ENCODE assay signal across 1 cellular context in the genomic region with DNA sequence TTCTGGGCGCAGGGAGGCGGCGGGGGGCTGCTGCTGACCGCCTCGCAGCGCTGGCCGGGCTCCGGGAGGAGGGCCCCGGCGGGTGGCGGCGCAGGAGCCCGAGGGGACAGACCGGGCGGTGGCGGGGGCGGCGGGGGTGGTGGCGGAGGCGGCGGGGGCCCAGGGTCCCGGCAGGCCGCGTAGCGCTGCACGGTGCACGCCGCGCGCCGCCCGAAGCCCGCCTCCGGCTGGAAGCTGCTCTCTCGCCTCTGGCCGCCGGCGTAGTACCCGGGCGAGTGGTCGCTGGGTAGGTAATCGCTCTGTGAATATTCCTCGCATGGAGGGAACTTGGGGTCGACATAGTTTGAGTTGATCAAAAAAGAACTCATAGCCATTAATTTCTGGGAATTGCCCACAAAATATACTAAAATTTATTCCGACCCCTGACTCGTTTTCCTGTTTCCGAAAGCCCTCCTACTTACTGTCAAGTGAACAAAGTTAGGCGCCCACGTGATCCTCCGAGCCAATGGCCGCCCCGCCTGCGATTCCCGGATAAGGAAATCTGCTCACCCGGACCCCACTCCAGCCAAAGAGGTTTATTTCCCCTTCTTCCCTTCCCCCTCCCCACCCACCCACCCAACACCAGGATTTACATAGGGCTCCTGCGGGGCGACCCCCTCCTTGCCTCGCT.
TF ChIP-seq lines count a peak whose summit lies in the region.

A gene (minus strand): TSS at position 405 of the 670 bp plus-strand sequence. CDS start 31 bp downstream, at position 374.

TF ChIP-seq in K562, 482 proteins besides CTCF, POLR2A, EP300 and RAD21 (continued from another document and continues in another):
- TF ChIP-seq, protein P1, sequence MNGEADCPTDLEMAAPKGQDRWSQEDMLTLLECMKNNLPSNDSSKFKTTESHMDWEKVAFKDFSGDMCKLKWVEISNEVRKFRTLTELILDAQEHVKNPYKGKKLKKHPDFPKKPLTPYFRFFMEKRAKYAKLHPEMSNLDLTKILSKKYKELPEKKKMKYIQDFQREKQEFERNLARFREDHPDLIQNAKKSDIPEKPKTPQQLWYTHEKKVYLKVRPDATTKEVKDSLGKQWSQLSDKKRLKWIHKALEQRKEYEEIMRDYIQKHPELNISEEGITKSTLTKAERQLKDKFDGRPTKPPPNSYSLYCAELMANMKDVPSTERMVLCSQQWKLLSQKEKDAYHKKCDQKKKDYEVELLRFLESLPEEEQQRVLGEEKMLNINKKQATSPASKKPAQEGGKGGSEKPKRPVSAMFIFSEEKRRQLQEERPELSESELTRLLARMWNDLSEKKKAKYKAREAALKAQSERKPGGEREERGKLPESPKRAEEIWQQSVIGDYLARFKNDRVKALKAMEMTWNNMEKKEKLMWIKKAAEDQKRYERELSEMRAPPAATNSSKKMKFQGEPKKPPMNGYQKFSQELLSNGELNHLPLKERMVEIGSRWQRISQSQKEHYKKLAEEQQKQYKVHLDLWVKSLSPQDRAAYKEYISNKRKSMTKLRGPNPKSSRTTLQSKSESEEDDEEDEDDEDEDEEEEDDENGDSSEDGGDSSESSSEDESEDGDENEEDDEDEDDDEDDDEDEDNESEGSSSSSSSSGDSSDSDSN (IDR thresholded peaks at IDR 0.05; ENCODE audit: borderline replicate concordance in 1 of 2, low read depth in 2 of 2, low read length in 2 of 2), result peak; percentile 54 to 80; a peak in 2 of 4 replicates
- TF ChIP-seq CBX8 (IDR thresholded peaks at IDR 0.05; ENCODE audit: borderline replicate concordance, extremely low read depth, low read depth, low read length, poor library complexity, severe bottlenecking), result no peak
- no peak for TF ChIP-seq NR2C2 (CRISPR knock-in tag; IDR thresholded peaks at IDR 0.05)
- TF ChIP-seq NR2C2 (tag; IDR thresholded peaks at IDR 0.05), result no peak
- no peak for TF ChIP-seq ZFP1 (CRISPR knock-in tag; IDR thresholded peaks at IDR 0.05)
- TF ChIP-seq RBM25 (IDR thresholded peaks at IDR 0.05; ENCODE audit: low read depth, low read length, severe bottlenecking), result peak; percentile 37
- TF ChIP-seq RFX1 (IDR thresholded peaks at IDR 0.05), result no peak
- no peak for TF ChIP-seq BCOR (IDR thresholded peaks at IDR 0.05)
- no peak for TF ChIP-seq CHD4 (IDR thresholded peaks at IDR 0.05; ENCODE audit: insufficient read depth, insufficient replicate concordance, low read depth, low read length, poor library complexity, severe bottlenecking)
- TF ChIP-seq MBD2 (IDR thresholded peaks at IDR 0.05; ENCODE audit: borderline replicate concordance, low read depth), result no peak
- peak; percentile 58; the same call in 1 of the 2 replicates for TF ChIP-seq ERF (CRISPR knock-in tag; IDR thresholded peaks at IDR 0.05)
- no peak for TF ChIP-seq MTA2 (IDR thresholded peaks at IDR 0.05; ENCODE audit: low read depth)
- no peak for TF ChIP-seq ESRRB (CRISPR knock-in tag; IDR thresholded peaks at IDR 0.05; ENCODE audit: borderline replicate concordance)
- TF ChIP-seq MYC (IDR thresholded peaks at IDR 0.05; ENCODE audit: low read depth, low read length), result peak; percentile 34; the same call in 1 of the 2 replicates
- TF ChIP-seq MYC (CRISPR knock-in tag; IDR thresholded peaks at IDR 0.05; ENCODE audit: borderline replicate concordance, low read depth), result no peak
- peak; percentile 56 for TF ChIP-seq ELF1 (tag; IDR thresholded peaks at IDR 0.05)
- TF ChIP-seq XRCC5 (IDR thresholded peaks at IDR 0.05; ENCODE audit: low read depth, low read length), result no peak
- TF ChIP-seq HMGN3 (IDR thresholded peaks at IDR 0.05; ENCODE audit: borderline replicate concordance, extremely low read depth, insufficient read length, low read depth, low read length), result no peak
- no peak for TF ChIP-seq ZC3H8 (IDR thresholded peaks at IDR 0.05)
- TF ChIP-seq, protein P2, sequence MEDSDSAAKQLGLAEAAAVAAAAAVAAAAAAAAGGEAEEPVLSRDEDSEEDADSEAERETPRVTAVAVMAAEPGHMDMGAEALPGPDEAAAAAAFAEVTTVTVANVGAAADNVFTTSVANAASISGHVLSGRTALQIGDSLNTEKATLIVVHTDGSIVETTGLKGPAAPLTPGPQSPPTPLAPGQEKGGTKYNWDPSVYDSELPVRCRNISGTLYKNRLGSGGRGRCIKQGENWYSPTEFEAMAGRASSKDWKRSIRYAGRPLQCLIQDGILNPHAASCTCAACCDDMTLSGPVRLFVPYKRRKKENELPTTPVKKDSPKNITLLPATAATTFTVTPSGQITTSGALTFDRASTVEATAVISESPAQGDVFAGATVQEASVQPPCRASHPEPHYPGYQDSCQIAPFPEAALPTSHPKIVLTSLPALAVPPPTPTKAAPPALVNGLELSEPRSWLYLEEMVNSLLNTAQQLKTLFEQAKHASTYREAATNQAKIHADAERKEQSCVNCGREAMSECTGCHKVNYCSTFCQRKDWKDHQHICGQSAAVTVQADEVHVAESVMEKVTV (CRISPR knock-in tag; IDR thresholded peaks at IDR 0.05), result peak; percentile 14; the same call in 1 of the 2 replicates
- peak; percentile 41 for TF ChIP-seq PCBP1 (IDR thresholded peaks at IDR 0.05; ENCODE audit: low read depth, low read length, poor library complexity, severe bottlenecking)
- TF ChIP-seq ZNF316 (IDR thresholded peaks at IDR 0.05), result no peak
- 0 out of 2 replicates have a peak, but pooled peaks have one; percentile 33 for TF ChIP-seq ZNF212 (CRISPR knock-in tag; IDR thresholded peaks at IDR 0.05)
- no peak for TF ChIP-seq BMI1 (IDR thresholded peaks at IDR 0.05; ENCODE audit: low read length)
- TF ChIP-seq PHB (CRISPR knock-in tag; IDR thresholded peaks at IDR 0.05), result no peak
- TF ChIP-seq NFATC3 (IDR thresholded peaks at IDR 0.05), result no peak
- peak; percentile 59; the same call in 1 of the 2 replicates for TF ChIP-seq POLR2H (tag; IDR thresholded peaks at IDR 0.05; ENCODE audit: low read depth)
- TF ChIP-seq, protein P3, sequence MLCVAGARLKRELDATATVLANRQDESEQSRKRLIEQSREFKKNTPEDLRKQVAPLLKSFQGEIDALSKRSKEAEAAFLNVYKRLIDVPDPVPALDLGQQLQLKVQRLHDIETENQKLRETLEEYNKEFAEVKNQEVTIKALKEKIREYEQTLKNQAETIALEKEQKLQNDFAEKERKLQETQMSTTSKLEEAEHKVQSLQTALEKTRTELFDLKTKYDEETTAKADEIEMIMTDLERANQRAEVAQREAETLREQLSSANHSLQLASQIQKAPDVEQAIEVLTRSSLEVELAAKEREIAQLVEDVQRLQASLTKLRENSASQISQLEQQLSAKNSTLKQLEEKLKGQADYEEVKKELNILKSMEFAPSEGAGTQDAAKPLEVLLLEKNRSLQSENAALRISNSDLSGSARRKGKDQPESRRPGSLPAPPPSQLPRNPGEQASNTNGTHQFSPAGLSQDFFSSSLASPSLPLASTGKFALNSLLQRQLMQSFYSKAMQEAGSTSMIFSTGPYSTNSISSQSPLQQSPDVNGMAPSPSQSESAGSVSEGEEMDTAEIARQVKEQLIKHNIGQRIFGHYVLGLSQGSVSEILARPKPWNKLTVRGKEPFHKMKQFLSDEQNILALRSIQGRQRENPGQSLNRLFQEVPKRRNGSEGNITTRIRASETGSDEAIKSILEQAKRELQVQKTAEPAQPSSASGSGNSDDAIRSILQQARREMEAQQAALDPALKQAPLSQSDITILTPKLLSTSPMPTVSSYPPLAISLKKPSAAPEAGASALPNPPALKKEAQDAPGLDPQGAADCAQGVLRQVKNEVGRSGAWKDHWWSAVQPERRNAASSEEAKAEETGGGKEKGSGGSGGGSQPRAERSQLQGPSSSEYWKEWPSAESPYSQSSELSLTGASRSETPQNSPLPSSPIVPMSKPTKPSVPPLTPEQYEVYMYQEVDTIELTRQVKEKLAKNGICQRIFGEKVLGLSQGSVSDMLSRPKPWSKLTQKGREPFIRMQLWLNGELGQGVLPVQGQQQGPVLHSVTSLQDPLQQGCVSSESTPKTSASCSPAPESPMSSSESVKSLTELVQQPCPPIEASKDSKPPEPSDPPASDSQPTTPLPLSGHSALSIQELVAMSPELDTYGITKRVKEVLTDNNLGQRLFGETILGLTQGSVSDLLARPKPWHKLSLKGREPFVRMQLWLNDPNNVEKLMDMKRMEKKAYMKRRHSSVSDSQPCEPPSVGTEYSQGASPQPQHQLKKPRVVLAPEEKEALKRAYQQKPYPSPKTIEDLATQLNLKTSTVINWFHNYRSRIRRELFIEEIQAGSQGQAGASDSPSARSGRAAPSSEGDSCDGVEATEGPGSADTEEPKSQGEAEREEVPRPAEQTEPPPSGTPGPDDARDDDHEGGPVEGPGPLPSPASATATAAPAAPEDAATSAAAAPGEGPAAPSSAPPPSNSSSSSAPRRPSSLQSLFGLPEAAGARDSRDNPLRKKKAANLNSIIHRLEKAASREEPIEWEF (CRISPR knock-in tag; IDR thresholded peaks at IDR 0.05), result no peak
- TF ChIP-seq, protein P4, sequence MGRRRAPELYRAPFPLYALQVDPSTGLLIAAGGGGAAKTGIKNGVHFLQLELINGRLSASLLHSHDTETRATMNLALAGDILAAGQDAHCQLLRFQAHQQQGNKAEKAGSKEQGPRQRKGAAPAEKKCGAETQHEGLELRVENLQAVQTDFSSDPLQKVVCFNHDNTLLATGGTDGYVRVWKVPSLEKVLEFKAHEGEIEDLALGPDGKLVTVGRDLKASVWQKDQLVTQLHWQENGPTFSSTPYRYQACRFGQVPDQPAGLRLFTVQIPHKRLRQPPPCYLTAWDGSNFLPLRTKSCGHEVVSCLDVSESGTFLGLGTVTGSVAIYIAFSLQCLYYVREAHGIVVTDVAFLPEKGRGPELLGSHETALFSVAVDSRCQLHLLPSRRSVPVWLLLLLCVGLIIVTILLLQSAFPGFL (CRISPR knock-in tag; IDR thresholded peaks at IDR 0.05), result no peak
- no peak for TF ChIP-seq PHB2 (IDR thresholded peaks at IDR 0.05; ENCODE audit: low read depth)
- TF ChIP-seq CBFA2T2 (conservative IDR thresholded peaks at IDR 0.05), result peak; percentile 52
- TF ChIP-seq TCF7L2 (IDR thresholded peaks at IDR 0.05; ENCODE audit: low read depth, low read length), result no peak
- TF ChIP-seq EP400 (IDR thresholded peaks at IDR 0.05), result 0 out of 2 replicates have a peak, but pooled peaks have one; percentile 27
- no peak for TF ChIP-seq RUNX1 (IDR thresholded peaks at IDR 0.05; ENCODE audit: low read depth)
- no peak for TF ChIP-seq SMARCA4 (IDR thresholded peaks at IDR 0.05)
- TF ChIP-seq LARP7 (IDR thresholded peaks at IDR 0.05), result no peak
- 0 out of 2 replicates have a peak, but pooled peaks have one; percentile 20 for TF ChIP-seq GTF2F1 (IDR thresholded peaks at IDR 0.05; ENCODE audit: low read depth, low read length)
- TF ChIP-seq BRD4 (IDR thresholded peaks at IDR 0.05), result no peak
- no peak for TF ChIP-seq NCOA1 (IDR thresholded peaks at IDR 0.05; ENCODE audit: low read depth)
- TF ChIP-seq SMARCE1 (IDR thresholded peaks at IDR 0.05), result no peak
- TF ChIP-seq, protein P5, sequence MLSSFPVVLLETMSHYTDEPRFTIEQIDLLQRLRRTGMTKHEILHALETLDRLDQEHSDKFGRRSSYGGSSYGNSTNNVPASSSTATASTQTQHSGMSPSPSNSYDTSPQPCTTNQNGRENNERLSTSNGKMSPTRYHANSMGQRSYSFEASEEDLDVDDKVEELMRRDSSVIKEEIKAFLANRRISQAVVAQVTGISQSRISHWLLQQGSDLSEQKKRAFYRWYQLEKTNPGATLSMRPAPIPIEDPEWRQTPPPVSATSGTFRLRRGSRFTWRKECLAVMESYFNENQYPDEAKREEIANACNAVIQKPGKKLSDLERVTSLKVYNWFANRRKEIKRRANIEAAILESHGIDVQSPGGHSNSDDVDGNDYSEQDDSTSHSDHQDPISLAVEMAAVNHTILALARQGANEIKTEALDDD (IDR thresholded peaks at IDR 0.05), result no peak
- TF ChIP-seq SRF (CRISPR knock-in tag; IDR thresholded peaks at IDR 0.05), result 0 out of 4 replicates have a peak, but pooled peaks of 1 of the 2 experiments have one; percentile 17
- no peak for TF ChIP-seq ESRRA (IDR thresholded peaks at IDR 0.05; ENCODE audit: borderline replicate concordance, low read depth)
- no peak for TF ChIP-seq ZNF586 (CRISPR knock-in tag; conservative IDR thresholded peaks at IDR 0.05)
- TF ChIP-seq YY1 (IDR thresholded peaks at IDR 0.05; ENCODE audit: borderline replicate concordance in 1 of 3, control insufficient read depth in 1 of 3, extremely low read depth in 1 of 3, insufficient read depth in 3 of 3, insufficient read length in 1 of 3, insufficient replicate concordance in 2 of 3, low read depth in 1 of 3, low read length in 2 of 3), result peak in 2 of 3 experiments; percentile 72 to 89
- peak; percentile 36; the same call in 1 of the 2 replicates for TF ChIP-seq PHF8 (IDR thresholded peaks at IDR 0.05; ENCODE audit: borderline replicate concordance, low read length)
- TF ChIP-seq, protein P6, sequence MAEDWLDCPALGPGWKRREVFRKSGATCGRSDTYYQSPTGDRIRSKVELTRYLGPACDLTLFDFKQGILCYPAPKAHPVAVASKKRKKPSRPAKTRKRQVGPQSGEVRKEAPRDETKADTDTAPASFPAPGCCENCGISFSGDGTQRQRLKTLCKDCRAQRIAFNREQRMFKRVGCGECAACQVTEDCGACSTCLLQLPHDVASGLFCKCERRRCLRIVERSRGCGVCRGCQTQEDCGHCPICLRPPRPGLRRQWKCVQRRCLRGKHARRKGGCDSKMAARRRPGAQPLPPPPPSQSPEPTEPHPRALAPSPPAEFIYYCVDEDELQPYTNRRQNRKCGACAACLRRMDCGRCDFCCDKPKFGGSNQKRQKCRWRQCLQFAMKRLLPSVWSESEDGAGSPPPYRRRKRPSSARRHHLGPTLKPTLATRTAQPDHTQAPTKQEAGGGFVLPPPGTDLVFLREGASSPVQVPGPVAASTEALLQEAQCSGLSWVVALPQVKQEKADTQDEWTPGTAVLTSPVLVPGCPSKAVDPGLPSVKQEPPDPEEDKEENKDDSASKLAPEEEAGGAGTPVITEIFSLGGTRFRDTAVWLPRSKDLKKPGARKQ (CRISPR knock-in tag; IDR thresholded peaks at IDR 0.05), result no peak
- no peak for TF ChIP-seq NELFE (IDR thresholded peaks at IDR 0.05; ENCODE audit: insufficient read depth, insufficient read length)
- TF ChIP-seq, protein P7, sequence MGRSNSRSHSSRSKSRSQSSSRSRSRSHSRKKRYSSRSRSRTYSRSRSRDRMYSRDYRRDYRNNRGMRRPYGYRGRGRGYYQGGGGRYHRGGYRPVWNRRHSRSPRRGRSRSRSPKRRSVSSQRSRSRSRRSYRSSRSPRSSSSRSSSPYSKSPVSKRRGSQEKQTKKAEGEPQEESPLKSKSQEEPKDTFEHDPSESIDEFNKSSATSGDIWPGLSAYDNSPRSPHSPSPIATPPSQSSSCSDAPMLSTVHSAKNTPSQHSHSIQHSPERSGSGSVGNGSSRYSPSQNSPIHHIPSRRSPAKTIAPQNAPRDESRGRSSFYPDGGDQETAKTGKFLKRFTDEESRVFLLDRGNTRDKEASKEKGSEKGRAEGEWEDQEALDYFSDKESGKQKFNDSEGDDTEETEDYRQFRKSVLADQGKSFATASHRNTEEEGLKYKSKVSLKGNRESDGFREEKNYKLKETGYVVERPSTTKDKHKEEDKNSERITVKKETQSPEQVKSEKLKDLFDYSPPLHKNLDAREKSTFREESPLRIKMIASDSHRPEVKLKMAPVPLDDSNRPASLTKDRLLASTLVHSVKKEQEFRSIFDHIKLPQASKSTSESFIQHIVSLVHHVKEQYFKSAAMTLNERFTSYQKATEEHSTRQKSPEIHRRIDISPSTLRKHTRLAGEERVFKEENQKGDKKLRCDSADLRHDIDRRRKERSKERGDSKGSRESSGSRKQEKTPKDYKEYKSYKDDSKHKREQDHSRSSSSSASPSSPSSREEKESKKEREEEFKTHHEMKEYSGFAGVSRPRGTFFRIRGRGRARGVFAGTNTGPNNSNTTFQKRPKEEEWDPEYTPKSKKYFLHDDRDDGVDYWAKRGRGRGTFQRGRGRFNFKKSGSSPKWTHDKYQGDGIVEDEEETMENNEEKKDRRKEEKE (IDR thresholded peaks at IDR 0.05; ENCODE audit: borderline replicate concordance in 1 of 2, control insufficient read depth in 1 of 2, low read depth in 2 of 2, low read length in 1 of 2), result no peak
